ENCODE assay signal across 18 cellular contexts in genomic region chr2:119914266-119914665, GRCh38.
"Had no signal": no experiment of that assay in that cellular context is flagged by ENCODE, and none has a peak within 500 bp of the region (broad histone marks: within the 10 kb centered on the region; RNA-seq: fewer than 3 reads in every experiment).

No MANE protein-coding gene starts in this region.

- H3K4me1 ChIP-seq: colonic mucosa had no signal

- H3K27me3 ChIP-seq: colonic mucosa had no signal

- H3K9me3 ChIP-seq: colonic mucosa had no signal

- H3K4me3 Mint-ChIP-seq: activated B cell treated with CpG ODN at 0.5 μM for 24 hours; activated CD4-positive, alpha-beta memory T cell treated with anti-CD3 and anti-CD28 coated beads for 36 hours; activated CD8-positive, alpha-beta memory T cell treated with anti-CD3 and anti-CD28 coated beads, Interleukin-2, amount 10 ng/mL, durations not matched to agents 7 days and 5 days; activated naive CD8-positive, alpha-beta T cell; brain; neural crest cell; stimulated activated naive CD8-positive, alpha-beta T cell treated with anti-CD3 and anti-CD28 coated beads, Interleukin-15, amount 100 ng/mL, for 72 hours had no signal

- H3K36me3 ChIP-seq: colonic mucosa had no signal

- H3K27ac ChIP-seq: colonic mucosa had no signal

- H3K27me3 Mint-ChIP-seq: activated B cell treated with CpG ODN at 0.5 μM for 24 hours; activated CD4-positive, alpha-beta memory T cell treated with anti-CD3 and anti-CD28 coated beads for 36 hours; activated CD8-positive, alpha-beta memory T cell treated with anti-CD3 and anti-CD28 coated beads, Interleukin-2, amount 10 ng/mL, durations not matched to agents 7 days and 5 days; activated naive CD8-positive, alpha-beta T cell; brain; progenitor cell of endocrine pancreas; stimulated activated naive CD8-positive, alpha-beta T cell treated with anti-CD3 and anti-CD28 coated beads, Interleukin-15, amount 100 ng/mL, for 72 hours had no signal

- H3K27ac Mint-ChIP-seq: activated B cell treated with CpG ODN at 0.5 μM for 24 hours; activated CD4-positive, alpha-beta memory T cell treated with anti-CD3 and anti-CD28 coated beads for 36 hours; activated CD8-positive, alpha-beta memory T cell treated with anti-CD3 and anti-CD28 coated beads, Interleukin-2, amount 10 ng/mL, durations not matched to agents 7 days and 5 days; activated naive CD8-positive, alpha-beta T cell; brain; progenitor cell of endocrine pancreas; stimulated activated naive CD8-positive, alpha-beta T cell treated with anti-CD3 and anti-CD28 coated beads, Interleukin-15, amount 100 ng/mL, for 72 hours had no signal

- H3K4me1 Mint-ChIP-seq: activated B cell treated with CpG ODN at 0.5 μM for 24 hours; activated CD8-positive, alpha-beta memory T cell treated with anti-CD3 and anti-CD28 coated beads, Interleukin-2, amount 10 ng/mL, durations not matched to agents 7 days and 5 days; brain; neural crest cell had no signal

- DNase-seq: activated B cell treated with CpG ODN at 0.5 μM for 24 hours; activated CD4-positive, alpha-beta memory T cell treated with anti-CD3 and anti-CD28 coated beads for 36 hours; activated CD4-positive, alpha-beta T cell treated with anti-CD3 and anti-CD28 coated beads for 4 hours; activated CD8-positive, alpha-beta memory T cell treated with anti-CD3 and anti-CD28 coated beads, Interleukin-2, amount 10 ng/mL, durations not matched to agents 7 days and 5 days; amygdala; central memory CD4-positive, alpha-beta T cell; colonic mucosa; midbrain; right cardiac atrium; small intestine; stimulated activated CD4-positive, alpha-beta T cell treated with anti-CD3 and anti-CD28 coated beads, Interleukin-4, amount 100 ng/mL, for 1 hour; stimulated activated naive CD8-positive, alpha-beta T cell treated with anti-CD3 and anti-CD28 coated beads, Interleukin-15, amount 100 ng/mL, for 72 hours; trophoblast cell had no signal

- H3K4me3 ChIP-seq: colonic mucosa, lung had no signal

- ATAC-seq: activated CD8-positive, alpha-beta memory T cell treated with anti-CD3 and anti-CD28 coated beads, Interleukin-2, amount 10 ng/mL, durations not matched to agents 7 days and 5 days; right cardiac atrium; stimulated activated naive CD8-positive, alpha-beta T cell treated with anti-CD3 and anti-CD28 coated beads, Interleukin-15, amount 100 ng/mL, for 72 hours had no signal
